In genomic region chr9:33721674-33722358, GRCh38 we compare ENCODE assay signal across 8 cellular contexts.
DNase-seq lines count a peak whose midpoint lies in the region; ATAC-seq and TF ChIP-seq lines count a peak whose summit lies in the region.

No MANE protein-coding gene starts in this region.

- no peaks in the 10 kb centered on the region for H3K4me1 Mint-ChIP-seq in CD8-positive, alpha-beta T cell (ENCODE audit: low read depth)
- peaks cover 6% of the 10 kb centered on the region for H3K4me1 Mint-ChIP-seq in activated T-cell treated with anti-CD3 and anti-CD28 coated beads, Interleukin-2, amount 50 U/mL, for 72 hours (ENCODE audit: low read depth)

- H2AK5ac ChIP-seq in neuronal stem cell (ENCODE audit: low read depth, low read length): no peak overlapping the region

- H3K9me3 Mint-ChIP-seq in CD8-positive, alpha-beta T cell: peaks cover 3% of the 10 kb centered on the region
- no peaks in the 10 kb centered on the region for H3K9me3 Mint-ChIP-seq in activated T-cell treated with anti-CD3 and anti-CD28 coated beads, Interleukin-2, amount 50 U/mL, for 72 hours

- H2BK15ac ChIP-seq in neuronal stem cell (ENCODE audit: low read length): no peak overlapping the region

- peak overlapping the region; percentile 92 for H2AFZ ChIP-seq in neuronal stem cell (ENCODE audit: low read length)

- no peak overlapping the region for H3K18ac ChIP-seq in neuronal stem cell (ENCODE audit: low read length)

- H4K91ac ChIP-seq in neuronal stem cell (ENCODE audit: low read depth, low read length, poor library complexity): no peak overlapping the region

- TF ChIP-seq EP300 in stomach (IDR thresholded peaks at IDR 0.05): no peak

- no peaks in the 10 kb centered on the region for H3K36me3 Mint-ChIP-seq in CD8-positive, alpha-beta T cell
- H3K36me3 Mint-ChIP-seq in activated T-cell treated with anti-CD3 and anti-CD28 coated beads, Interleukin-2, amount 50 U/mL, for 72 hours (ENCODE audit: insufficient read depth in 2 of 2): no peaks in the 10 kb centered on the region

- DNase-seq in CD8-positive, alpha-beta T cell: peak; percentile 75 to 94 (median 83)
- DNase-seq in Kasumi-1 (lab: John Stamatoyannopoulos, UW) (peak; percentile 68 to 76), RKO (ENCODE audit: low spot score) (peak; percentile 76), fibroblast of pulmonary artery (ENCODE audit: low read depth) (peak; percentile 88), neuronal stem cell (ENCODE audit: low spot score) (peak; percentile 86), stomach (peak; percentile 92)
- DNase-seq in activated T-cell treated with anti-CD3 and anti-CD28 coated beads, Interleukin-2, amount 50 U/mL, for 72 hours: peak; percentile 87 to 91

- H3K4ac ChIP-seq in neuronal stem cell (ENCODE audit: low read length): no peak overlapping the region

- no peak overlapping the region for H4K8ac ChIP-seq in neuronal stem cell (ENCODE audit: low read depth, low read length)

- no peak for TF ChIP-seq POLR2A in stomach (IDR thresholded peaks at IDR 0.05)

- ATAC-seq in CD8-positive, alpha-beta T cell: peak; percentile 87
- peak; percentile 74 for ATAC-seq in GM21360 (IDR thresholded peaks at IDR 0.05; ENCODE audit: unreplicated experiment)
- peak; percentile 79 for ATAC-seq in activated T-cell treated with anti-CD3 and anti-CD28 coated beads, Interleukin-2, amount 50 U/mL, for 72 hours (replicated peaks in 1 of 2)

- H3K4me2 ChIP-seq in neuronal stem cell (ENCODE audit: insufficient read depth, low read length, poor library complexity, severe bottlenecking): no peak overlapping the region

- H3K27ac Mint-ChIP-seq in CD8-positive, alpha-beta T cell: no peak overlapping the region
- no peak overlapping the region for H3K27ac Mint-ChIP-seq in activated T-cell treated with anti-CD3 and anti-CD28 coated beads, Interleukin-2, amount 50 U/mL, for 72 hours

- no CpG with 5 or more reads among the region's 32 CpGs for WGBS in neuronal stem cell (ENCODE audit: extremely low coverage in 2 of 2, insufficient read length in 2 of 2, insufficient replicate concordance in 1 of 2), 2 donors
- WGBS in stomach, 5 donors: 20 to 32% (median 24%) methylated on average over 24 to 32 of the region's 32 CpGs

- no peak overlapping the region for H3K27ac ChIP-seq in CD8-positive, alpha-beta T cell (ENCODE audit: low read depth, low read length)
- H3K27ac ChIP-seq in neuronal stem cell (replicated peaks; ENCODE audit: low read length) (no peak overlapping the region), stomach (no peak overlapping the region)

- H3K4me1 ChIP-seq in CD8-positive, alpha-beta T cell (ENCODE audit: insufficient read depth, low read length): no peaks in the 10 kb centered on the region
- peaks cover 0 to 2% of the 10 kb centered on the region in 2 donors for H3K4me1 ChIP-seq in neuronal stem cell (ENCODE audit: control insufficient read depth in 2 of 2, insufficient read depth in 1 of 2, low read depth in 1 of 2, low read length in 2 of 2)
- H3K4me1 ChIP-seq in stomach: peaks cover 0 to 21% (median 3%) of the 10 kb centered on the region in 4 donors

- CTCF ChIA-PET in CD8-positive, alpha-beta T cell (lab: Charles Lee): interaction anchor here (0.6 to 9.3 kb wide), 18 partner anchors 9 to 288 kb away, joined by 3 to 209 read pairs (median 5); no protein-coding TSS in a partner anchor

- intact Hi-C loops in CD8-positive, alpha-beta T cell (cut with DNase I, micrococcal nuclease): loop anchor here (1.0 to 5.0 kb wide), 5 partner anchors 98 to 435 kb away; partner anchors contain the start of gene AQP7 (in 1 of the 2)
- intact Hi-C loops in stomach (cut with DNase I; ENCODE audit: low total_unique reads): loop anchor here (5.0 kb wide), 1 partner anchor 100 kb away; no protein-coding TSS in a partner anchor

- no peak overlapping the region for H2BK12ac ChIP-seq in neuronal stem cell (ENCODE audit: low read length)

- H3K79me1 ChIP-seq in neuronal stem cell (ENCODE audit: low read depth, low read length): peaks cover 2% of the 10 kb centered on the region

- H3K23ac ChIP-seq in neuronal stem cell (ENCODE audit: low read depth, low read length, poor library complexity): no peak overlapping the region

- no peaks in the 10 kb centered on the region for H3K9me3 ChIP-seq in CD8-positive, alpha-beta T cell (ENCODE audit: low read length)
- no peaks in the 10 kb centered on the region for H3K9me3 ChIP-seq in neuronal stem cell (replicated peaks in 1 of 2; ENCODE audit: control insufficient read depth in 2 of 2, insufficient read depth in 1 of 2, low read depth in 1 of 2, low read length in 2 of 2)
- no peaks in the 10 kb centered on the region for H3K9me3 ChIP-seq in stomach

- H3K36me3 ChIP-seq in CD8-positive, alpha-beta T cell (ENCODE audit: insufficient read depth, low read length): no peaks in the 10 kb centered on the region
- H3K36me3 ChIP-seq in neuronal stem cell (replicated peaks in 1 of 2; ENCODE audit: control insufficient read depth in 2 of 2, insufficient read depth in 2 of 2, low read length in 2 of 2) (no peaks in the 10 kb centered on the region), stomach (no peaks in the 10 kb centered on the region)

- POLR2A ChIA-PET in CD8-positive, alpha-beta T cell (lab: Charles Lee): interaction anchor here (1.5 kb wide), 1 partner anchor 98 kb away, joined by 5 read pairs; no protein-coding TSS in a partner anchor

- H3K4me3 ChIP-seq in CD8-positive, alpha-beta T cell (ENCODE audit: low read depth, low read length): no peak overlapping the region
- no peak overlapping the region for H3K4me3 ChIP-seq in fibroblast of pulmonary artery (replicated peaks; ENCODE audit: low read depth, low read length)
- no peak overlapping the region for H3K4me3 ChIP-seq in neuronal stem cell (ENCODE audit: low read length in 2 of 2)
- no peak overlapping the region for H3K4me3 ChIP-seq in stomach

- no peak overlapping the region for H3K14ac ChIP-seq in neuronal stem cell (ENCODE audit: low read length)

- H3K4me3 Mint-ChIP-seq in CD8-positive, alpha-beta T cell: no peak overlapping the region
- no peak overlapping the region for H3K4me3 Mint-ChIP-seq in activated T-cell treated with anti-CD3 and anti-CD28 coated beads, Interleukin-2, amount 50 U/mL, for 72 hours

- peaks cover 15% of the 10 kb centered on the region for H3K27me3 Mint-ChIP-seq in CD8-positive, alpha-beta T cell (ENCODE audit: low read depth)
- H3K27me3 Mint-ChIP-seq in activated T-cell treated with anti-CD3 and anti-CD28 coated beads, Interleukin-2, amount 50 U/mL, for 72 hours (ENCODE audit: low read depth): no peaks in the 10 kb centered on the region

- H2BK120ac ChIP-seq in neuronal stem cell (ENCODE audit: low read depth, low read length): no peak overlapping the region

- TF ChIP-seq CTCF in CD8-positive, alpha-beta T cell (IDR thresholded peaks at IDR 0.05): peak; percentile 100
- TF ChIP-seq CTCF in fibroblast of pulmonary artery (IDR thresholded peaks at IDR 0.05; ENCODE audit: low read length, missing control alignments) (no peak), stomach (IDR thresholded peaks at IDR 0.05) (peak in 6 of 7 experiments; percentile 85 to 100 (median 99))

- H3K27me3 ChIP-seq in CD8-positive, alpha-beta T cell (ENCODE audit: insufficient read depth, low read length): no peaks in the 10 kb centered on the region
- peaks cover 0 to 14% (median 0%) of the 10 kb centered on the region in 3 experiments for H3K27me3 ChIP-seq in neuronal stem cell (ENCODE audit: control insufficient read depth in 3 of 3, insufficient read depth in 3 of 3, low read depth in 1 of 3, low read length in 3 of 3)
- peaks cover 0 to 12% (median 4%) of the 10 kb centered on the region in 3 donors for H3K27me3 ChIP-seq in stomach

- no peak overlapping the region for H2BK5ac ChIP-seq in neuronal stem cell (ENCODE audit: low read length)

- H3K9ac ChIP-seq in neuronal stem cell (ENCODE audit: low read depth, low read length, poor library complexity): no peak overlapping the region
